ENCODE assay signal across 7 cellular contexts in the genomic region with DNA sequence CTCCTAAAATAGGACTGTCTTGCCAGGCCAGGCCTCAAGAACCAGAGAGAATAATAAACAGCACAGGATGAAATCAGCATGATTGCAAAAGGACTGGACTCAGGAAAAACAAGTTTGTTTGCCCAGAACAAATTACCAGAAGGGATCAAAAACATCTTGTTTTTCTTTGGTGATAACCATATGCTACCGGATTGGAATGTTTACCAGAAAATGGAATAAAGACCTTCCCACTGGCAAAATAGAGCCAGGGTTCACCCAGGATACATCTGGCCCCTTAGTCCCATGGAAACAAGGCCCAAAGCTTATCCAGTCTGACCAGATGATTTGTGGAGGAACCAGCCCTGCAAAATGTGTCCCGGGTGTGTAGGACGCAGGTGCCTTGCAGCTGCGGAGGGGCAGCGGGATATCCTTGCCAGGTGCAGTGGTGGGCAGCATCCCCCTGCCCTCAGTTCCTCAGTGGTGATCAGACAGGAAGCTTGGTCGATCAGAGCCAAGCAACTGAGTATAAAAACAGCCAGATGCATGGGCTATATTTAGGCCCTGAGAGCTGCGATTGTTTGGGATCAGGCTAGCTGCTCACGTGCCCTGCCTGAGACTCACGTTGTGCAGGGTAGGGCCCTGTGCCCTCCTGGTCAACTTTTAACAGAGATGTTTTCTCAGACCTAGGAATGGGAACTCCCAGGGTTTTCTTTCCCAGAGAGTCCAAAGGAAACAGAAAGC. TPM values are rescaled to one million over a fixed set of nuclear protein-coding genes. Genes with fewer than 3 reads are reported as not detected.
DNase-seq lines count a peak whose midpoint lies in the region; ATAC-seq and TF ChIP-seq lines count a peak whose summit lies in the region.

No MANE protein-coding gene starts in this region.

- no peak for TF ChIP-seq POLR2A in lower leg skin (IDR thresholded peaks at IDR 0.05)

- H3K9ac ChIP-seq in KMS-11, result peak overlapping the region; percentile 26; the same call in 1 of the 2 replicates

- H4K20me1 ChIP-seq in KMS-11 (ENCODE audit: insufficient read depth), result no peaks in the 10 kb centered on the region

- no peak for ATAC-seq in GM18870 (IDR thresholded peaks at IDR 0.05; ENCODE audit: unreplicated experiment)
- no peak for ATAC-seq in GM21825 (IDR thresholded peaks at IDR 0.05; ENCODE audit: unreplicated experiment)

- no peaks in the 10 kb centered on the region for H3K27me3 Mint-ChIP-seq in chondrocyte (ENCODE audit: low read depth)

- H3K36me3 ChIP-seq in KMS-11 (ENCODE audit: insufficient read depth), result no peaks in the 10 kb centered on the region; the same call in 1 of the 2 replicates

- WGBS in lower leg skin, 2 donors, result 34 to 42% methylated on average over 9 of the region's 9 CpGs

- H3K27ac ChIP-seq in KMS-11, result peak overlapping the region; percentile 72

- H3K36me3 Mint-ChIP-seq in chondrocyte (ENCODE audit: low read depth), result peaks cover 7% of the 10 kb centered on the region

- peak overlapping the region; percentile 48 for H3K4me2 ChIP-seq in KMS-11

- no peak overlapping the region for H3K4me3 Mint-ChIP-seq in chondrocyte (ENCODE audit: unreplicated experiment)

- H3K27ac Mint-ChIP-seq in chondrocyte (ENCODE audit: unreplicated experiment), result peak overlapping the region; percentile 88

- no peaks in the 10 kb centered on the region for H3K79me2 ChIP-seq in KMS-11 (ENCODE audit: insufficient read depth, low read depth)

- intact Hi-C loops in lower leg skin (cut with DNase I; ENCODE audit: low total_unique reads), result no loop called here

- peaks cover 80% of the 10 kb centered on the region for H3K4me1 ChIP-seq in KMS-11 (ENCODE audit: low read depth, poor library complexity, severe bottlenecking)

- DNase-seq in chondrocyte (ENCODE audit: low spot score), result peak; percentile 41
- peak; percentile 73 to 91 for DNase-seq in lower leg skin (ENCODE audit: low spot score in 2 of 2)
- DNase-seq in superior temporal gyrus (ENCODE audit: extremely low spot score), result peak; percentile 80
- DNase-seq in iPS-NIHi7 (ENCODE audit: extremely low spot score), result no peak

- H3K27me3 ChIP-seq in KMS-11 (ENCODE audit: insufficient read depth, low read depth), result no peaks in the 10 kb centered on the region

- no peak overlapping the region for H2AFZ ChIP-seq in KMS-11 (ENCODE audit: low read depth)

- H3K4me1 Mint-ChIP-seq in chondrocyte (ENCODE audit: low read depth), result peaks cover 62% of the 10 kb centered on the region

- H3K4me3 ChIP-seq in KMS-11 (IDR thresholded peaks at IDR 0.05; ENCODE audit: insufficient read depth, low read depth, low read length) (no peak overlapping the region), lower leg skin (ENCODE audit: low read depth, poor library complexity, severe bottlenecking) (no peak overlapping the region)

- no peak for TF ChIP-seq CTCF in KMS-11 (conservative IDR thresholded peaks at IDR 0.05; ENCODE audit: low read depth, low read length)
- TF ChIP-seq CTCF in chondrocyte (IDR thresholded peaks at IDR 0.05), result no peak
- TF ChIP-seq CTCF in lower leg skin (IDR thresholded peaks at IDR 0.05), result no peak

- no peaks in the 10 kb centered on the region for H3K9me3 Mint-ChIP-seq in chondrocyte (ENCODE audit: low read depth)

RNA-seq across cellular contexts. Expression of a gene that starts 4.6 kb away (rescaled TPM):
- total RNA-seq in chondrocyte, result 15.5 to 21.6 TPM (median 19.8 TPM) in 3 replicates
- total RNA-seq in lower leg skin, result 10 to 100 TPM in 1 of 4 donors, 1 to 10 TPM in 3; 6.7 to 14.1 (median 9.4) TPM

RNA-seq across cellular contexts. Expression of a gene that starts 17.5 kb away (rescaled TPM):
- total RNA-seq in chondrocyte, result 9.4 to 105 TPM (median 105 TPM) in 3 replicates
- total RNA-seq in lower leg skin, result 100 to 1,000 TPM in 1 of 4 donors, 10 to 100 TPM in 3; 47.3 to 144 (median 72.7) TPM

RNA-seq across cellular contexts. Expression of a gene that starts 36.5 kb away (rescaled TPM):
- total RNA-seq in chondrocyte (24.6 to 37.8 TPM (median 35.9 TPM) in 3 replicates), lower leg skin (10 to 100 TPM in 2 of 4 donors, 1 to 10 TPM in 2; 4.4 to 11.0 (median 8.9) TPM)
